4 cellular contexts compared by ENCODE assay signal in the genomic region with DNA sequence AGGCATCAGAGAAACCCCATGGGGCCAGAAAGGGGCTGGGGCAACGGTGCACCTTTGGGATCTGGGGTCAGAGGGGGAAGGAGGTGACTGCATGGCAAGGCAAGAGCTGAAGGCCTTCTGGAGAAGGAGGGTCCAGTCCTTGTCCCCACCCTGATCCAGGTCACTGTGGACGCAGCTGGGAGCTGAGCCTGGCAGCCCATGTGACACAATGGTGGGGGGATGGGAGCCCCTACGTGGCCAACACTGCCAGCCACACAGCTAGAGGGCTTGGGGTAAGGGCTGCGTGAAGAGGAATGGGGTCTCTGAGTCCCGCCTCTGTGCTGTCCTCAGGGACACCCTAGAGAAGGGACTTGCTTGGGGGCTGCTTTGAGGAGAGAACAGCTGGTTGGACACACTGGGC. TPM values are rescaled to one million over a fixed set of nuclear protein-coding genes. Genes with fewer than 3 reads are reported as not detected.
"Had no signal": no experiment of that assay in that cellular context is flagged by ENCODE, and none has a peak within 500 bp of the region (broad histone marks: within the 10 kb centered on the region; RNA-seq: fewer than 3 reads in every experiment).

No MANE protein-coding gene starts in this region.

RNA-seq across cellular contexts. Expression of gene SPDYE2, which starts 30.7 kb away (rescaled TPM):
- total RNA-seq: LHCN-M2, M059J, MCF 10A, NCI-H460 had no signal
